Comparison of ENCODE assay signal across 13 cellular contexts in the genomic region with DNA sequence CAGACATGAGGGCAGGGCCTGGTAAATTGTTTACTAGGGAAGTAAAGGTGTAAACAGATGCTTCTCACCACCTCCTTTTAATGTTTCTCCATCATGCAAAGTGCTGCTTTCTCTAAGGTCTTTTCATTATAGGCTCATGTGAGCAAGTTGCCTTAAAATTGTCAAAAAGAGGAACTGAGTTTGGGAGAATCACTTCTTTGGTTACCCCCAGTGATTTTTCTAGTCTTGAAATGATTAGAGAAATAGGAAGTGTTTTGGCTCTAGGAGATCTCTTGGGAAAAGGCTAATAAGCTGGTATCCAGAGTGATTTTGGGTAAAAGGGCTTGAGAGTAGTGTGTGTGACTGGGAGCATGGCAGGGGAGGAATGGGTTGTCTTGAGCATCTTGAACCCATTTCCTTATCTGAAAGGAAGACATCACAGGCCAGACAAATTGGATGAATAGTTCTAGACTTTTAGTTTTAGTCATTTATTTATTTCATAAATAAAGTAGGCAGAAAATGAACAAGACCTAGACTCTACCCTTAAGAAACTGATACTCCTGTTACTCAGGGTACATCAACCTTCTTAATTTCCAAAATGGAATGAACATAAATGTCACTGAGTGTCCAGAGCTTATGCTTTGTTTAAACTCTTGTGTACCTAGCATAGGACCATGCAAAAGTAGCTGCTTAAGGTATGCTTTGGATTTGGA. TPM values are rescaled to one million over a fixed set of nuclear protein-coding genes. Genes with fewer than 3 reads are reported as not detected.
DNase-seq lines count a peak whose midpoint lies in the region; ATAC-seq and TF ChIP-seq lines count a peak whose summit lies in the region.
"Had no signal": no experiment of that assay in that cellular context is flagged by ENCODE, and none has a peak within 500 bp of the region (broad histone marks: within the 10 kb centered on the region; RNA-seq: fewer than 3 reads in every experiment).

No MANE protein-coding gene starts in this region.

- H3K36me3 ChIP-seq in GM06990 (ENCODE audit: control insufficient read depth, insufficient read depth, low read length) = no peaks in the 10 kb centered on the region
- no peaks in the 10 kb centered on the region for H3K36me3 ChIP-seq in Karpas-422 (ENCODE audit: insufficient read depth, low read length)
- H3K36me3 ChIP-seq in neural progenitor cell = no peaks in the 10 kb centered on the region

- H3K36me3 Mint-ChIP-seq in neural progenitor cell = no peaks in the 10 kb centered on the region
- no peaks in the 10 kb centered on the region for H3K36me3 Mint-ChIP-seq in progenitor cell of endocrine pancreas (ENCODE audit: insufficient read depth)

- H4K20me1 ChIP-seq in Karpas-422 (ENCODE audit: insufficient read depth, low read depth, low read length) (no peaks in the 10 kb centered on the region), neural progenitor cell (ENCODE audit: low read depth) (no peaks in the 10 kb centered on the region)

- no peak overlapping the region for H3K27ac Mint-ChIP-seq in neural progenitor cell
- H3K27ac Mint-ChIP-seq in progenitor cell of endocrine pancreas = no peak overlapping the region
- H3K27ac Mint-ChIP-seq: HFFc6 had no signal

- H3K9me3 ChIP-seq in Karpas-422 (ENCODE audit: low read length) (no peaks in the 10 kb centered on the region), neural progenitor cell (ENCODE audit: low read depth) (no peaks in the 10 kb centered on the region)

- H3K9me2 ChIP-seq in Karpas-422 (replicated peaks; ENCODE audit: insufficient read depth, low read length) = no peaks in the 10 kb centered on the region

- H3F3A ChIP-seq in neural progenitor cell (ENCODE audit: low read depth) = peaks cover 7% of the 10 kb centered on the region

- no peak overlapping the region for H3K4me3 Mint-ChIP-seq in neural progenitor cell
- no peak overlapping the region for H3K4me3 Mint-ChIP-seq in progenitor cell of endocrine pancreas (ENCODE audit: low read depth)
- H3K4me3 Mint-ChIP-seq: HFFc6 had no signal

- H3K4me1 Mint-ChIP-seq in neural progenitor cell (no peaks in the 10 kb centered on the region), progenitor cell of endocrine pancreas (ENCODE audit: low read depth) (no peaks in the 10 kb centered on the region)

- ATAC-seq in GM19395 (IDR thresholded peaks at IDR 0.05; ENCODE audit: unreplicated experiment) = peak; percentile 88
- ATAC-seq in HG02798 (IDR thresholded peaks at IDR 0.05; ENCODE audit: poor library complexity, unreplicated experiment) = peak; percentile 57

- H2AFZ ChIP-seq in Karpas-422 (ENCODE audit: low read length) (no peak overlapping the region), neural progenitor cell (replicated peaks) (no peak overlapping the region)

- H3K79me2 ChIP-seq in Karpas-422 (ENCODE audit: low read length) (no peaks in the 10 kb centered on the region), neural progenitor cell (ENCODE audit: low read depth) (peaks cover 7% of the 10 kb centered on the region)

- peaks cover 2% of the 10 kb centered on the region for H3K27me3 Mint-ChIP-seq in neural progenitor cell (ENCODE audit: insufficient read depth, low read depth)
- peaks cover 5% of the 10 kb centered on the region for H3K27me3 Mint-ChIP-seq in progenitor cell of endocrine pancreas

- no peak overlapping the region for H3K4me2 ChIP-seq in Karpas-422 (ENCODE audit: low read depth, low read length, poor library complexity, severe bottlenecking)
- H3K4me2 ChIP-seq in neural progenitor cell = no peak overlapping the region

- H3K4me1 ChIP-seq in Karpas-422 (ENCODE audit: low read length) = peaks cover 12% of the 10 kb centered on the region
- H3K4me1 ChIP-seq in neural progenitor cell = peaks cover 11% of the 10 kb centered on the region

- H3K27me3 ChIP-seq in GM06990 (replicated peaks; ENCODE audit: control insufficient read depth, insufficient read depth, low read length) (no peaks in the 10 kb centered on the region), Karpas-422 (ENCODE audit: low read length) (no peaks in the 10 kb centered on the region), neural progenitor cell (no peaks in the 10 kb centered on the region)

- H3K27ac ChIP-seq in Karpas-422 (ENCODE audit: low read length) (no peak overlapping the region), neural progenitor cell (no peak overlapping the region)

- TF ChIP-seq CTCF in GM06990 (IDR thresholded peaks at IDR 0.05; ENCODE audit: insufficient read depth, low read length, poor library complexity, severe bottlenecking) (no peak), neural progenitor cell (IDR thresholded peaks at IDR 0.05) (no peak), progenitor cell of endocrine pancreas (IDR thresholded peaks at IDR 0.05; ENCODE audit: unreplicated experiment) (no peak)

- H3K9me3 Mint-ChIP-seq in neural progenitor cell (no peaks in the 10 kb centered on the region), progenitor cell of endocrine pancreas (ENCODE audit: low read depth) (no peaks in the 10 kb centered on the region)
- H3K9me3 Mint-ChIP-seq: HFFc6 had no signal

- H3K9ac ChIP-seq in Karpas-422 (ENCODE audit: low read length) (no peak overlapping the region), neural progenitor cell (no peak overlapping the region)

- DNase-seq in GM06990 (ENCODE audit: extremely low read depth, insufficient read length) (peak; percentile 43), Karpas-422 (peak; percentile 60), HCEC 1CT (no peak), neural progenitor cell (ENCODE audit: low spot score) (no peak), progenitor cell of endocrine pancreas (ENCODE audit: low spot score, unreplicated experiment) (no peak), NCI-H446 (lab: John Stamatoyannopoulos, UW) (no peak)
- DNase-seq: erythroblast, HFFc6, NCI-H69 had no signal

- H3K4me3 ChIP-seq in GM06990 (replicated peaks; ENCODE audit: low read depth, low read length) (no peak overlapping the region), Karpas-422 (ENCODE audit: low read length) (no peak overlapping the region), neural progenitor cell (no peak overlapping the region)

RNA-seq across cellular contexts. Expression of a gene that starts 14.2 kb away (rescaled TPM):
- 0.45 TPM in 1 of 2 replicates, not detected in the other for total RNA-seq in Karpas-422 (2014; rRNA removed; shearing (Covaris generic); ENCODE audit: low replicate concordance)
- total RNA-seq in neural progenitor cell (ENCODE audit: low replicate concordance) (2.8 and 4.1 TPM in 2 replicates), progenitor cell of endocrine pancreas (1.7 and 1.8 TPM in 2 replicates)
- total RNA-seq: bronchial epithelial cell; T-helper 2 cell treated with Interferon-gamma antibody and Interleukin-4, amounts not matched to agents 100 ng/mL and 5 ng/mL, for 36 hours had no signal

RNA-seq across cellular contexts. Expression of a gene that starts 29.7 kb away (rescaled TPM):
- total RNA-seq in Karpas-422 (2014; rRNA removed; shearing (Covaris generic); ENCODE audit: low replicate concordance) = not detected in 2 replicates
- total RNA-seq in neural progenitor cell (ENCODE audit: low replicate concordance) (0.09 TPM in 1 of 2 replicates, not detected in the other), progenitor cell of endocrine pancreas (0.19 and 0.27 TPM in 2 replicates)
- total RNA-seq: bronchial epithelial cell; HFFc6; T-helper 2 cell treated with Interferon-gamma antibody and Interleukin-4, amounts not matched to agents 100 ng/mL and 5 ng/mL, for 36 hours had no signal

Comparison
In these comparisons a context has a peak if more than half of its experiments do, and no peak if none do; other contexts are left out.
1. DNase-seq: peak in GM06990 (single experiment) and Karpas-422 (single experiment); none in HCEC 1CT (single experiment), neural progenitor cell (single experiment), progenitor cell of endocrine pancreas (single experiment) and NCI-H446 (0 of 2).